ENCODE assay signal across 1 cellular context in the genomic region with DNA sequence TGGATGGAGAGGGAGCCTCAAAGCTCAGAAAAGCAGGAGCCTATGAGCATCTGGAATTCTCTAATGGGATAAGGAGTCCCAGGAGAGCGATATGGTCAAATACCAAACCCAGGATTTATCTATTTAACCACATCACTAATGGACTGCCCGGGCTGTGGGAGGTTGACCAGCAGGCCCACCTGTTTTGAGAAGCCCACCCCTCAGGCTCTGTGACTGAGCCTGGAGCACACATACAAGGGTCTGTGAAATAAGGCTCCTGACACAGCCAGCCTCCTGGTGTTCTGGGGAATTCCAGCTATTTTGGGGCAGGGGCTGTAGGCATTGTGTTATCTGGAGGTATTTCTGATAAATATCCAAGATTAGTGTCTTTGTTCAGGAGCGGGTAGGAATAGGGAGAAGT.
TF ChIP-seq lines count a peak whose summit lies in the region.

No MANE protein-coding gene starts in this region.

TF ChIP-seq in WTC11, 78 proteins besides CTCF, POLR2A, EP300 and RAD21 (continued from another document):
- TF ChIP-seq, protein P1, sequence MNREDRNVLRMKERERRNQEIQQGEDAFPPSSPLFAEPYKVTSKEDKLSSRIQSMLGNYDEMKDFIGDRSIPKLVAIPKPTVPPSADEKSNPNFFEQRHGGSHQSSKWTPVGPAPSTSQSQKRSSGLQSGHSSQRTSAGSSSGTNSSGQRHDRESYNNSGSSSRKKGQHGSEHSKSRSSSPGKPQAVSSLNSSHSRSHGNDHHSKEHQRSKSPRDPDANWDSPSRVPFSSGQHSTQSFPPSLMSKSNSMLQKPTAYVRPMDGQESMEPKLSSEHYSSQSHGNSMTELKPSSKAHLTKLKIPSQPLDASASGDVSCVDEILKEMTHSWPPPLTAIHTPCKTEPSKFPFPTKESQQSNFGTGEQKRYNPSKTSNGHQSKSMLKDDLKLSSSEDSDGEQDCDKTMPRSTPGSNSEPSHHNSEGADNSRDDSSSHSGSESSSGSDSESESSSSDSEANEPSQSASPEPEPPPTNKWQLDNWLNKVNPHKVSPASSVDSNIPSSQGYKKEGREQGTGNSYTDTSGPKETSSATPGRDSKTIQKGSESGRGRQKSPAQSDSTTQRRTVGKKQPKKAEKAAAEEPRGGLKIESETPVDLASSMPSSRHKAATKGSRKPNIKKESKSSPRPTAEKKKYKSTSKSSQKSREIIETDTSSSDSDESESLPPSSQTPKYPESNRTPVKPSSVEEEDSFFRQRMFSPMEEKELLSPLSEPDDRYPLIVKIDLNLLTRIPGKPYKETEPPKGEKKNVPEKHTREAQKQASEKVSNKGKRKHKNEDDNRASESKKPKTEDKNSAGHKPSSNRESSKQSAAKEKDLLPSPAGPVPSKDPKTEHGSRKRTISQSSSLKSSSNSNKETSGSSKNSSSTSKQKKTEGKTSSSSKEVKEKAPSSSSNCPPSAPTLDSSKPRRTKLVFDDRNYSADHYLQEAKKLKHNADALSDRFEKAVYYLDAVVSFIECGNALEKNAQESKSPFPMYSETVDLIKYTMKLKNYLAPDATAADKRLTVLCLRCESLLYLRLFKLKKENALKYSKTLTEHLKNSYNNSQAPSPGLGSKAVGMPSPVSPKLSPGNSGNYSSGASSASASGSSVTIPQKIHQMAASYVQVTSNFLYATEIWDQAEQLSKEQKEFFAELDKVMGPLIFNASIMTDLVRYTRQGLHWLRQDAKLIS (CRISPR knock-in tag; IDR thresholded peaks at IDR 0.05; ENCODE audit: borderline replicate concordance), result no peak
- TF ChIP-seq, protein P2, sequence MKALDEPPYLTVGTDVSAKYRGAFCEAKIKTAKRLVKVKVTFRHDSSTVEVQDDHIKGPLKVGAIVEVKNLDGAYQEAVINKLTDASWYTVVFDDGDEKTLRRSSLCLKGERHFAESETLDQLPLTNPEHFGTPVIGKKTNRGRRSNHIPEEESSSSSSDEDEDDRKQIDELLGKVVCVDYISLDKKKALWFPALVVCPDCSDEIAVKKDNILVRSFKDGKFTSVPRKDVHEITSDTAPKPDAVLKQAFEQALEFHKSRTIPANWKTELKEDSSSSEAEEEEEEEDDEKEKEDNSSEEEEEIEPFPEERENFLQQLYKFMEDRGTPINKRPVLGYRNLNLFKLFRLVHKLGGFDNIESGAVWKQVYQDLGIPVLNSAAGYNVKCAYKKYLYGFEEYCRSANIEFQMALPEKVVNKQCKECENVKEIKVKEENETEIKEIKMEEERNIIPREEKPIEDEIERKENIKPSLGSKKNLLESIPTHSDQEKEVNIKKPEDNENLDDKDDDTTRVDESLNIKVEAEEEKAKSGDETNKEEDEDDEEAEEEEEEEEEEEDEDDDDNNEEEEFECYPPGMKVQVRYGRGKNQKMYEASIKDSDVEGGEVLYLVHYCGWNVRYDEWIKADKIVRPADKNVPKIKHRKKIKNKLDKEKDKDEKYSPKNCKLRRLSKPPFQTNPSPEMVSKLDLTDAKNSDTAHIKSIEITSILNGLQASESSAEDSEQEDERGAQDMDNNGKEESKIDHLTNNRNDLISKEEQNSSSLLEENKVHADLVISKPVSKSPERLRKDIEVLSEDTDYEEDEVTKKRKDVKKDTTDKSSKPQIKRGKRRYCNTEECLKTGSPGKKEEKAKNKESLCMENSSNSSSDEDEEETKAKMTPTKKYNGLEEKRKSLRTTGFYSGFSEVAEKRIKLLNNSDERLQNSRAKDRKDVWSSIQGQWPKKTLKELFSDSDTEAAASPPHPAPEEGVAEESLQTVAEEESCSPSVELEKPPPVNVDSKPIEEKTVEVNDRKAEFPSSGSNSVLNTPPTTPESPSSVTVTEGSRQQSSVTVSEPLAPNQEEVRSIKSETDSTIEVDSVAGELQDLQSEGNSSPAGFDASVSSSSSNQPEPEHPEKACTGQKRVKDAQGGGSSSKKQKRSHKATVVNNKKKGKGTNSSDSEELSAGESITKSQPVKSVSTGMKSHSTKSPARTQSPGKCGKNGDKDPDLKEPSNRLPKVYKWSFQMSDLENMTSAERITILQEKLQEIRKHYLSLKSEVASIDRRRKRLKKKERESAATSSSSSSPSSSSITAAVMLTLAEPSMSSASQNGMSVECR (CRISPR knock-in tag; IDR thresholded peaks at IDR 0.05; ENCODE audit: borderline replicate concordance), result no peak
- TF ChIP-seq ELF4 (CRISPR knock-in tag; IDR thresholded peaks at IDR 0.05; ENCODE audit: low read depth) (no peak), NR2C2 (CRISPR knock-in tag; IDR thresholded peaks at IDR 0.05) (no peak)
TF ChIP-seq in WTC11: peak in this region for 0.
